Comparison of ENCODE assay signal across 29 cellular contexts in the genomic region with DNA sequence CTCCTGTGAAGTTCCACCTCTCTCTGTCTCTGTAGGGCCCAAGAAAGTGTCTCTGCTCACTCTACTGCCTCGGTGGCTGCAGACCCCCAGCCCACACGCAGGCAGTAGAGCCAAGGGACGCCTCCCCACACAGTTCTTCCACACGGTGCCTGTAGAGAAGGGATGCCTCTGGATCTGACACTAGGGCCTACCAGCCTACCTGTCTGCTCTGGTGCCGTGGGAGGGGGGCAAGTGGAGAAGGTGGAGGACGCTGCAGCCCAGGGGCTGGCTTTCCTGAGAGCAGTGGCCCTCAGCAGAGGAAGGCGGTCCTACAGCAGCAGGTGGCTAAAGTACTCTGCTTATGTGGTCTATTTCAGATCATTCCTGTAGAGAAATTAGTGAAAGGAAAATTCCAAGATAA.
"Had no signal": no experiment of that assay in that cellular context is flagged by ENCODE, and none has a peak within 500 bp of the region (broad histone marks: within the 10 kb centered on the region; RNA-seq: fewer than 3 reads in every experiment).

No MANE protein-coding gene starts in this region.

- H3K9me3 Mint-ChIP-seq: natural killer cell; nephron; neural progenitor cell; stimulated activated effector memory CD8-positive, alpha-beta T cell treated with anti-CD3 and anti-CD28 coated beads, Interleukin-12 subunit alpha, Interleukin-12 subunit beta, amount 100 ng/mL, for 72 hours; stimulated activated naive CD8-positive, alpha-beta T cell treated with anti-CD3 and anti-CD28 coated beads, Interleukin-15, amount 100 ng/mL, for 72 hours; type B pancreatic cell had no signal

- H3K4me3 ChIP-seq: neural progenitor cell, ovary, psoas muscle, right lobe of liver, sigmoid colon, suprapubic skin, testis, tibial artery, transverse colon, upper lobe of right lung, uterus had no signal

- H3K27me3 Mint-ChIP-seq: progenitor cell of endocrine pancreas; stimulated activated naive CD8-positive, alpha-beta T cell treated with anti-CD3 and anti-CD28 coated beads, Interleukin-15, amount 100 ng/mL, for 72 hours; type B pancreatic cell had no signal

- H2AFZ ChIP-seq: neural progenitor cell, parathyroid adenoma had no signal

- H3K4me1 Mint-ChIP-seq: natural killer cell had no signal

- H3K27me3 ChIP-seq: neural progenitor cell, ovary, right lobe of liver, sigmoid colon, suprapubic skin, testis, tibial artery, transverse colon, upper lobe of right lung, uterus had no signal

- DNase-seq: natural killer cell; occipital lobe; ovary; posterior cingulate gyrus; right lobe of liver; sigmoid colon; small intestine; stimulated activated CD4-positive, alpha-beta T cell treated with anti-CD3 and anti-CD28 coated beads, Interleukin-15, amount 100 ng/mL, for 24 hours; stimulated activated CD4-positive, alpha-beta T cell treated with anti-CD3 and anti-CD28 coated beads, Interleukin-2, amount 100 ng/mL, for 24 hours; stimulated activated CD4-positive, alpha-beta T cell treated with anti-CD3 and anti-CD28 coated beads, Interleukin-2, amount 100 ng/mL, for 48 hours; stimulated activated CD4-positive, alpha-beta T cell treated with anti-CD3 and anti-CD28 coated beads, Interleukin-4, amount 100 ng/mL, for 24 hours; stimulated activated naive CD4-positive, alpha-beta T cell; stimulated activated naive CD8-positive, alpha-beta T cell treated with anti-CD3 and anti-CD28 coated beads, Interleukin-15, amount 100 ng/mL, for 72 hours; stimulated activated naive CD8-positive, alpha-beta T cell treated with anti-CD3 and anti-CD28 coated beads, Interleukin-15, Interleukin-2, amounts not matched to agents 100 U/mL and 50 U/mL, for 24 hours; substantia nigra; transverse colon; upper lobe of right lung; uterus had no signal

- H3K36me3 Mint-ChIP-seq: natural killer cell had no signal

- H3K4me1 ChIP-seq: neural progenitor cell, parathyroid adenoma had no signal

- H3K27ac ChIP-seq: neural progenitor cell, ovary, parathyroid adenoma, psoas muscle, right lobe of liver, sigmoid colon, suprapubic skin, testis, tibial artery, transverse colon, upper lobe of right lung, uterus had no signal

- H3K27ac Mint-ChIP-seq: natural killer cell, nephron, neural progenitor cell, progenitor cell of endocrine pancreas, type B pancreatic cell had no signal

- H3K36me3 ChIP-seq: neural progenitor cell, ovary, transverse colon, uterus had no signal

- ATAC-seq: natural killer cell; psoas muscle; right cardiac atrium; right lobe of liver; stimulated activated effector memory CD8-positive, alpha-beta T cell treated with anti-CD3 and anti-CD28 coated beads, Interleukin-12 subunit alpha, Interleukin-12 subunit beta, amount 100 ng/mL, for 72 hours; stimulated activated naive CD8-positive, alpha-beta T cell treated with anti-CD3 and anti-CD28 coated beads, Interleukin-15, amount 100 ng/mL, for 72 hours; stimulated activated naive CD8-positive, alpha-beta T cell treated with anti-CD3 and anti-CD28 coated beads, Interleukin-15, Interleukin-2, amounts not matched to agents 100 U/mL and 50 U/mL, for 24 hours; upper lobe of right lung had no signal

- H3K4me3 Mint-ChIP-seq: natural killer cell; nephron; neural progenitor cell; stimulated activated effector memory CD8-positive, alpha-beta T cell treated with anti-CD3 and anti-CD28 coated beads, Interleukin-12 subunit alpha, Interleukin-12 subunit beta, amount 100 ng/mL, for 72 hours; stimulated activated naive CD8-positive, alpha-beta T cell treated with anti-CD3 and anti-CD28 coated beads, Interleukin-15, amount 100 ng/mL, for 72 hours; type B pancreatic cell had no signal

- H3K4me2 ChIP-seq: neural progenitor cell had no signal

- H3K9me3 ChIP-seq: ovary, psoas muscle, right lobe of liver, sigmoid colon, suprapubic skin, testis, tibial artery, transverse colon, upper lobe of right lung, uterus had no signal

- H3K9ac ChIP-seq: neural progenitor cell, parathyroid adenoma had no signal
